ENCODE assay signal across 12 cellular contexts in genomic region chr11:69546735-69547370, GRCh38.
A peak's percentile ranks its signal among the peaks of the same experiment; 100 is the strongest.
DNase-seq lines count a peak whose midpoint lies in the region; ATAC-seq and TF ChIP-seq lines count a peak whose summit lies in the region.
"Had no signal": no experiment of that assay in that cellular context is flagged by ENCODE, and none has a peak within 500 bp of the region (broad histone marks: within the 10 kb centered on the region; RNA-seq: fewer than 3 reads in every experiment).

No MANE protein-coding gene starts in this region.

- no peak overlapping the region for H3K27ac ChIP-seq in ovary
- H3K27ac ChIP-seq: KMS-11, PC-9 had no signal

- H3K27me3 ChIP-seq in ovary = no peaks in the 10 kb centered on the region

- DNase-seq in GM12865 (ENCODE audit: low read depth) (peak; percentile 56), GM20000 (ENCODE audit: low spot score) (peak; percentile 64), ovary (no peak), islet precursor cell (no peak), NCI-H774 (lab: John Stamatoyannopoulos, UW) (no peak)
- peak; percentile 69 for DNase-seq in activated naive CD4-positive, alpha-beta T cell treated with anti-CD3 and anti-CD28 coated beads, Interleukin-2, amount 50 U/mL, for 16 hours
- peak; percentile 67 to 75 for DNase-seq in stimulated activated CD4-positive, alpha-beta T cell treated with anti-CD3 and anti-CD28 coated beads, Interleukin-2, amount 100 ng/mL, for 24 hours
- DNase-seq: activated gamma-delta T cell, C1 segment of cervical spinal cord, PC-9 had no signal

- H3K4me3 ChIP-seq in GM12865 (ENCODE audit: low read depth, low read length) (no peak overlapping the region), ovary (no peak overlapping the region)
- H3K4me3 ChIP-seq: PC-9 had no signal

- intact Hi-C loops in ovary (cut with DNase I) = no loop called here

- no peak for TF ChIP-seq POLR2A in ovary (IDR thresholded peaks at IDR 0.05)

- no peak for ATAC-seq in GM21619 (IDR thresholded peaks at IDR 0.05; ENCODE audit: unreplicated experiment)

- H3K9me3 ChIP-seq in ovary = no peaks in the 10 kb centered on the region

- H3K36me3 ChIP-seq in ovary = no peaks in the 10 kb centered on the region

- 79 to 85% (median 83%) methylated on average over 16 of the region's 16 CpGs for WGBS in ovary, 3 donors

- H3K4me1 ChIP-seq in ovary (ENCODE audit: insufficient read depth) = no peaks in the 10 kb centered on the region

- no peak for TF ChIP-seq EP300 in ovary (IDR thresholded peaks at IDR 0.05)

- TF ChIP-seq CTCF in GM12865 (IDR thresholded peaks at IDR 0.05; ENCODE audit: insufficient read depth, low read depth, low read length, missing control alignments) (no peak), GM20000 (IDR thresholded peaks at IDR 0.05; ENCODE audit: extremely low read depth, missing control alignments) (no peak), ovary (IDR thresholded peaks at IDR 0.05) (no peak)

Comparison
In these comparisons a context has a peak if more than half of its experiments do, and no peak if none do; other contexts are left out.
1. DNase-seq: peak in GM12865 (single experiment), GM20000 (single experiment), activated naive CD4-positive, alpha-beta T cell treated with anti-CD3 and anti-CD28 coated beads, Interleukin-2, amount 50 U/mL, for 16 hours (single experiment) and stimulated activated CD4-positive, alpha-beta T cell treated with anti-CD3 and anti-CD28 coated beads, Interleukin-2, amount 100 ng/mL, for 24 hours (2 of 2); none in ovary (0 of 5), islet precursor cell (single experiment) and NCI-H774 (single experiment).